In the genomic region with DNA sequence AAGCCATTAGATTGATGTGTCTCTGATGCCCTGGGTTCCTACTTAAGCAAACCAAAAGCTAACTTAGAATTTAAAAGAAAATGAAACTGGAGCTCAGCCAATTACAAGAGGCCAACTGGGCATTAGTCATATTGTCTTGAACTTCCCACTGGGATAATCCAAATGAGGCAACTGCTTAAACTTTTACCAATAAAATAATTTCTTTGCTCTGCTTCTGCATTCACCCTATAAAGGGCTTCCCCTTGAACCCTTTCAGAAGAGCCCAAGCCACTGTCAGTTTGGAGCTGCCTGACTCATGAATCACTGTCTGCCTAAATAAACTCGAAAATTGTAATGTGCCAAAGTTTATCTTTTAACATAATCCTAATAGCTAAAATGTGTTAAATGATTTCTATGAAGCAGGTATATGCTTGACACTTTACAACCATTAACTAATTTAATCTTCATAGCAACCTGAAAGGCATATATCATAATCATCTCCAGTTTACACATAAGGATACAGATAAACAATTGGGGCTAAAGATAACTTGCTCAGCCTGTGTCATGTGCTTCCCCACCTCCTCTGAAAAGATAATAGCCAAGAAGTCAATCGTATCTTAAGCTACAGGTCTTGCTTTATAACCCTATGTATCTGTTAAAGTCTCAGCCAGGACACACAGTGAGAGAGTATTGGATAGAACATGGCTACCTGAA, we compare ENCODE assay signal across 1 cellular context.
TF ChIP-seq lines count a peak whose summit lies in the region.

No MANE protein-coding gene starts in this region.

TF ChIP-seq in K562, 482 proteins besides CTCF, POLR2A, EP300 and RAD21 (continues in another document):
- TF ChIP-seq TEAD4 (IDR thresholded peaks at IDR 0.05; ENCODE audit: low read length) (peak; percentile 60), TEAD4 (CRISPR knock-in tag; IDR thresholded peaks at IDR 0.05; ENCODE audit: borderline replicate concordance) (no peak), ZNF584 (CRISPR knock-in tag; IDR thresholded peaks at IDR 0.05; ENCODE audit: low read depth) (0 out of 2 replicates have a peak, but pooled peaks have one; percentile 46), HDGF (IDR thresholded peaks at IDR 0.05) (no peak), PPARD (CRISPR knock-in tag; IDR thresholded peaks at IDR 0.05) (no peak), MECOM (CRISPR knock-in tag; IDR thresholded peaks at IDR 0.05) (peak; percentile 34; the same call in 1 of the 2 replicates), KLF16 (IDR thresholded peaks at IDR 0.05) (0 out of 2 replicates have a peak, but pooled peaks have one; percentile 12), CBX8 (IDR thresholded peaks at IDR 0.05; ENCODE audit: borderline replicate concordance, extremely low read depth, low read depth, low read length, poor library complexity, severe bottlenecking) (no peak), CCNT2 (IDR thresholded peaks at IDR 0.05; ENCODE audit: borderline replicate concordance, extremely low read depth, insufficient read length, low read depth, low read length) (peak; percentile 67), KDM1A (IDR thresholded peaks at IDR 0.05) (peak in 1 of 2 experiments; percentile 59; a peak in 3 of 4 replicates), TCF3 (CRISPR knock-in tag; IDR thresholded peaks at IDR 0.05) (0 out of 2 replicates have a peak, but pooled peaks have one; percentile 17), CBFA2T2 (conservative IDR thresholded peaks at IDR 0.05) (peak; percentile 62), FOXJ2 (tag; IDR thresholded peaks at IDR 0.05) (peak; percentile 32; the same call in 1 of the 2 replicates), CTBP1 (IDR thresholded peaks at IDR 0.05; ENCODE audit: borderline replicate concordance) (peak; percentile 51; the same call in 1 of the 2 replicates), CBFA2T3 (IDR thresholded peaks at IDR 0.05) (peak; percentile 84), MEIS2 (IDR thresholded peaks at IDR 0.05; ENCODE audit: partially characterized antibody) (peak; percentile 58), NCOR1 (IDR thresholded peaks at IDR 0.05) (peak; percentile 37; the same call in 1 of the 2 replicates), ZNF165 (CRISPR knock-in tag; IDR thresholded peaks at IDR 0.05; ENCODE audit: borderline replicate concordance) (no peak), PHTF2 (CRISPR knock-in tag; IDR thresholded peaks at IDR 0.05) (0 out of 2 replicates have a peak, but pooled peaks have one; percentile 44), SMARCE1 (IDR thresholded peaks at IDR 0.05) (peak; percentile 44; the same call in 1 of the 2 replicates), CC2D1A (IDR thresholded peaks at IDR 0.05) (no peak)
- TF ChIP-seq, protein P1, sequence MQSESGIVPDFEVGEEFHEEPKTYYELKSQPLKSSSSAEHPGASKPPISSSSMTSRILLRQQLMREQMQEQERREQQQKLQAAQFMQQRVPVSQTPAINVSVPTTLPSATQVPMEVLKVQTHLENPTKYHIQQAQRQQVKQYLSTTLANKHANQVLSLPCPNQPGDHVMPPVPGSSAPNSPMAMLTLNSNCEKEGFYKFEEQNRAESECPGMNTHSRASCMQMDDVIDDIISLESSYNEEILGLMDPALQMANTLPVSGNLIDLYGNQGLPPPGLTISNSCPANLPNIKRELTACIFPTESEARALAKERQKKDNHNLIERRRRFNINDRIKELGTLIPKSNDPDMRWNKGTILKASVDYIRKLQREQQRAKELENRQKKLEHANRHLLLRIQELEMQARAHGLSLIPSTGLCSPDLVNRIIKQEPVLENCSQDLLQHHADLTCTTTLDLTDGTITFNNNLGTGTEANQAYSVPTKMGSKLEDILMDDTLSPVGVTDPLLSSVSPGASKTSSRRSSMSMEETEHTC (IDR thresholded peaks at IDR 0.05), result 0 out of 2 replicates have a peak, but pooled peaks have one; percentile 32
- TF ChIP-seq, protein P2, sequence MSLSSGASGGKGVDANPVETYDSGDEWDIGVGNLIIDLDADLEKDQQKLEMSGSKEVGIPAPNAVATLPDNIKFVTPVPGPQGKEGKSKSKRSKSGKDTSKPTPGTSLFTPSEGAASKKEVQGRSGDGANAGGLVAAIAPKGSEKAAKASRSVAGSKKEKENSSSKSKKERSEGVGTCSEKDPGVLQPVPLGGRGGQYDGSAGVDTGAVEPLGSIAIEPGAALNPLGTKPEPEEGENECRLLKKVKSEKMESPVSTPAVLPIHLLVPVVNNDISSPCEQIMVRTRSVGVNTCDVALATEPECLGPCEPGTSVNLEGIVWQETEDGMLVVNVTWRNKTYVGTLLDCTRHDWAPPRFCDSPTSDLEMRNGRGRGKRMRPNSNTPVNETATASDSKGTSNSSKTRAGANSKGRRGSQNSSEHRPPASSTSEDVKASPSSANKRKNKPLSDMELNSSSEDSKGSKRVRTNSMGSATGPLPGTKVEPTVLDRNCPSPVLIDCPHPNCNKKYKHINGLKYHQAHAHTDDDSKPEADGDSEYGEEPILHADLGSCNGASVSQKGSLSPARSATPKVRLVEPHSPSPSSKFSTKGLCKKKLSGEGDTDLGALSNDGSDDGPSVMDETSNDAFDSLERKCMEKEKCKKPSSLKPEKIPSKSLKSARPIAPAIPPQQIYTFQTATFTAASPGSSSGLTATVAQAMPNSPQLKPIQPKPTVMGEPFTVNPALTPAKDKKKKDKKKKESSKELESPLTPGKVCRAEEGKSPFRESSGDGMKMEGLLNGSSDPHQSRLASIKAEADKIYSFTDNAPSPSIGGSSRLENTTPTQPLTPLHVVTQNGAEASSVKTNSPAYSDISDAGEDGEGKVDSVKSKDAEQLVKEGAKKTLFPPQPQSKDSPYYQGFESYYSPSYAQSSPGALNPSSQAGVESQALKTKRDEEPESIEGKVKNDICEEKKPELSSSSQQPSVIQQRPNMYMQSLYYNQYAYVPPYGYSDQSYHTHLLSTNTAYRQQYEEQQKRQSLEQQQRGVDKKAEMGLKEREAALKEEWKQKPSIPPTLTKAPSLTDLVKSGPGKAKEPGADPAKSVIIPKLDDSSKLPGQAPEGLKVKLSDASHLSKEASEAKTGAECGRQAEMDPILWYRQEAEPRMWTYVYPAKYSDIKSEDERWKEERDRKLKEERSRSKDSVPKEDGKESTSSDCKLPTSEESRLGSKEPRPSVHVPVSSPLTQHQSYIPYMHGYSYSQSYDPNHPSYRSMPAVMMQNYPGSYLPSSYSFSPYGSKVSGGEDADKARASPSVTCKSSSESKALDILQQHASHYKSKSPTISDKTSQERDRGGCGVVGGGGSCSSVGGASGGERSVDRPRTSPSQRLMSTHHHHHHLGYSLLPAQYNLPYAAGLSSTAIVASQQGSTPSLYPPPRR (CRISPR knock-in tag; IDR thresholded peaks at IDR 0.05; ENCODE audit: borderline replicate concordance), result no peak
- TF ChIP-seq, protein P3, sequence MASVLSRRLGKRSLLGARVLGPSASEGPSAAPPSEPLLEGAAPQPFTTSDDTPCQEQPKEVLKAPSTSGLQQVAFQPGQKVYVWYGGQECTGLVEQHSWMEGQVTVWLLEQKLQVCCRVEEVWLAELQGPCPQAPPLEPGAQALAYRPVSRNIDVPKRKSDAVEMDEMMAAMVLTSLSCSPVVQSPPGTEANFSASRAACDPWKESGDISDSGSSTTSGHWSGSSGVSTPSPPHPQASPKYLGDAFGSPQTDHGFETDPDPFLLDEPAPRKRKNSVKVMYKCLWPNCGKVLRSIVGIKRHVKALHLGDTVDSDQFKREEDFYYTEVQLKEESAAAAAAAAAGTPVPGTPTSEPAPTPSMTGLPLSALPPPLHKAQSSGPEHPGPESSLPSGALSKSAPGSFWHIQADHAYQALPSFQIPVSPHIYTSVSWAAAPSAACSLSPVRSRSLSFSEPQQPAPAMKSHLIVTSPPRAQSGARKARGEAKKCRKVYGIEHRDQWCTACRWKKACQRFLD (CRISPR knock-in tag; IDR thresholded peaks at IDR 0.05), result no peak
- TF ChIP-seq, protein P4, sequence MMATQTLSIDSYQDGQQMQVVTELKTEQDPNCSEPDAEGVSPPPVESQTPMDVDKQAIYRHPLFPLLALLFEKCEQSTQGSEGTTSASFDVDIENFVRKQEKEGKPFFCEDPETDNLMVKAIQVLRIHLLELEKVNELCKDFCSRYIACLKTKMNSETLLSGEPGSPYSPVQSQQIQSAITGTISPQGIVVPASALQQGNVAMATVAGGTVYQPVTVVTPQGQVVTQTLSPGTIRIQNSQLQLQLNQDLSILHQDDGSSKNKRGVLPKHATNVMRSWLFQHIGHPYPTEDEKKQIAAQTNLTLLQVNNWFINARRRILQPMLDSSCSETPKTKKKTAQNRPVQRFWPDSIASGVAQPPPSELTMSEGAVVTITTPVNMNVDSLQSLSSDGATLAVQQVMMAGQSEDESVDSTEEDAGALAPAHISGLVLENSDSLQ (IDR thresholded peaks at IDR 0.05), result peak; percentile 33; the same call in 1 of the 2 replicates
- TF ChIP-seq, protein P5, sequence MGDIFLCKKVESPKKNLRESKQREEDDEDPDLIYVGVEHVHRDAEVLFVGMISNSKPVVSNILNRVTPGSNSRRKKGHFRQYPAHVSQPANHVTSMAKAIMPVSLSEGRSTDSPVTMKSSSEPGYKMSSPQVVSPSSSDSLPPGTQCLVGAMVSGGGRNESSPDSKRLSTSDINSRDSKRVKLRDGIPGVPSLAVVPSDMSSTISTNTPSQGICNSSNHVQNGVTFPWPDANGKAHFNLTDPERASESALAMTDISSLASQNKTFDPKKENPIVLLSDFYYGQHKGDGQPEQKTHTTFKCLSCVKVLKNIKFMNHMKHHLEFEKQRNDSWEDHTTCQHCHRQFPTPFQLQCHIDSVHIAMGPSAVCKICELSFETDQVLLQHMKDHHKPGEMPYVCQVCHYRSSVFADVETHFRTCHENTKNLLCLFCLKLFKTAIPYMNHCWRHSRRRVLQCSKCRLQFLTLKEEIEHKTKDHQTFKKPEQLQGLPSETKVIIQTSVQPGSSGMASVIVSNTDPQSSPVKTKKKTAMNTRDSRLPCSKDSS (IDR thresholded peaks at IDR 0.05; ENCODE audit: low read depth, partially characterized antibody), result no peak
- TF ChIP-seq, protein P6, sequence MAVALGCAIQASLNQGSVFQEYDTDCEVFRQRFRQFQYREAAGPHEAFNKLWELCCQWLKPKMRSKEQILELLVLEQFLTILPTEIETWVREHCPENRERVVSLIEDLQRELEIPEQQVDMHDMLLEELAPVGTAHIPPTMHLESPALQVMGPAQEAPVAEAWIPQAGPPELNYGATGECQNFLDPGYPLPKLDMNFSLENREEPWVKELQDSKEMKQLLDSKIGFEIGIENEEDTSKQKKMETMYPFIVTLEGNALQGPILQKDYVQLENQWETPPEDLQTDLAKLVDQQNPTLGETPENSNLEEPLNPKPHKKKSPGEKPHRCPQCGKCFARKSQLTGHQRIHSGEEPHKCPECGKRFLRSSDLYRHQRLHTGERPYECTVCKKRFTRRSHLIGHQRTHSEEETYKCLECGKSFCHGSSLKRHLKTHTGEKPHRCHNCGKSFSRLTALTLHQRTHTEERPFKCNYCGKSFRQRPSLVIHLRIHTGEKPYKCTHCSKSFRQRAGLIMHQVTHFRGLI (CRISPR knock-in tag; IDR thresholded peaks at IDR 0.05), result peak; percentile 24; the same call in 1 of the 2 replicates
- TF ChIP-seq, protein P7, sequence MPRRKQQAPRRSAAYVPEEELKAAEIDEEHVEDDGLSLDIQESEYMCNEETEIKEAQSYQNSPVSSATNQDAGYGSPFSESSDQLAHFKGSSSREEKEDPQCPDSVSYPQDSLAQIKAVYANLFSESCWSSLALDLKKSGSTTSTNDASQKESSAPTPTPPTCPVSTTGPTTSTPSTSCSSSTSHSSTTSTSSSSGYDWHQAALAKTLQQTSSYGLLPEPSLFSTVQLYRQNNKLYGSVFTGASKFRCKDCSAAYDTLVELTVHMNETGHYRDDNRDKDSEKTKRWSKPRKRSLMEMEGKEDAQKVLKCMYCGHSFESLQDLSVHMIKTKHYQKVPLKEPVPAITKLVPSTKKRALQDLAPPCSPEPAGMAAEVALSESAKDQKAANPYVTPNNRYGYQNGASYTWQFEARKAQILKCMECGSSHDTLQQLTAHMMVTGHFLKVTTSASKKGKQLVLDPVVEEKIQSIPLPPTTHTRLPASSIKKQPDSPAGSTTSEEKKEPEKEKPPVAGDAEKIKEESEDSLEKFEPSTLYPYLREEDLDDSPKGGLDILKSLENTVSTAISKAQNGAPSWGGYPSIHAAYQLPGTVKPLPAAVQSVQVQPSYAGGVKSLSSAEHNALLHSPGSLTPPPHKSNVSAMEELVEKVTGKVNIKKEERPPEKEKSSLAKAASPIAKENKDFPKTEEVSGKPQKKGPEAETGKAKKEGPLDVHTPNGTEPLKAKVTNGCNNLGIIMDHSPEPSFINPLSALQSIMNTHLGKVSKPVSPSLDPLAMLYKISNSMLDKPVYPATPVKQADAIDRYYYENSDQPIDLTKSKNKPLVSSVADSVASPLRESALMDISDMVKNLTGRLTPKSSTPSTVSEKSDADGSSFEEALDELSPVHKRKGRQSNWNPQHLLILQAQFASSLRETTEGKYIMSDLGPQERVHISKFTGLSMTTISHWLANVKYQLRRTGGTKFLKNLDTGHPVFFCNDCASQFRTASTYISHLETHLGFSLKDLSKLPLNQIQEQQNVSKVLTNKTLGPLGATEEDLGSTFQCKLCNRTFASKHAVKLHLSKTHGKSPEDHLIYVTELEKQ (CRISPR knock-in tag; IDR thresholded peaks at IDR 0.05), result no peak
- TF ChIP-seq, protein P8, sequence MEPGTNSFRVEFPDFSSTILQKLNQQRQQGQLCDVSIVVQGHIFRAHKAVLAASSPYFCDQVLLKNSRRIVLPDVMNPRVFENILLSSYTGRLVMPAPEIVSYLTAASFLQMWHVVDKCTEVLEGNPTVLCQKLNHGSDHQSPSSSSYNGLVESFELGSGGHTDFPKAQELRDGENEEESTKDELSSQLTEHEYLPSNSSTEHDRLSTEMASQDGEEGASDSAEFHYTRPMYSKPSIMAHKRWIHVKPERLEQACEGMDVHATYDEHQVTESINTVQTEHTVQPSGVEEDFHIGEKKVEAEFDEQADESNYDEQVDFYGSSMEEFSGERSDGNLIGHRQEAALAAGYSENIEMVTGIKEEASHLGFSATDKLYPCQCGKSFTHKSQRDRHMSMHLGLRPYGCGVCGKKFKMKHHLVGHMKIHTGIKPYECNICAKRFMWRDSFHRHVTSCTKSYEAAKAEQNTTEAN (CRISPR knock-in tag; IDR thresholded peaks at IDR 0.05), result no peak
- TF ChIP-seq, protein P9, sequence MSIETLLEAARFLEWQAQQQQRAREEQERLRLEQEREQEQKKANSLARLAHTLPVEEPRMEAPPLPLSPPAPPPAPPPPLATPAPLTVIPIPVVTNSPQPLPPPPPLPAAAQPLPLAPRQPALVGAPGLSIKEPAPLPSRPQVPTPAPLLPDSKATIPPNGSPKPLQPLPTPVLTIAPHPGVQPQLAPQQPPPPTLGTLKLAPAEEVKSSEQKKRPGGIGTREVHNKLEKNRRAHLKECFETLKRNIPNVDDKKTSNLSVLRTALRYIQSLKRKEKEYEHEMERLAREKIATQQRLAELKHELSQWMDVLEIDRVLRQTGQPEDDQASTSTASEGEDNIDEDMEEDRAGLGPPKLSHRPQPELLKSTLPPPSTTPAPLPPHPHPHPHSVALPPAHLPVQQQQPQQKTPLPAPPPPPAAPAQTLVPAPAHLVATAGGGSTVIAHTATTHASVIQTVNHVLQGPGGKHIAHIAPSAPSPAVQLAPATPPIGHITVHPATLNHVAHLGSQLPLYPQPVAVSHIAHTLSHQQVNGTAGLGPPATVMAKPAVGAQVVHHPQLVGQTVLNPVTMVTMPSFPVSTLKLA (conservative IDR thresholded peaks at IDR 0.05), result peak in 1 of 2 experiments; percentile 3; a peak in 1 of 4 replicates
